In the genomic region with DNA sequence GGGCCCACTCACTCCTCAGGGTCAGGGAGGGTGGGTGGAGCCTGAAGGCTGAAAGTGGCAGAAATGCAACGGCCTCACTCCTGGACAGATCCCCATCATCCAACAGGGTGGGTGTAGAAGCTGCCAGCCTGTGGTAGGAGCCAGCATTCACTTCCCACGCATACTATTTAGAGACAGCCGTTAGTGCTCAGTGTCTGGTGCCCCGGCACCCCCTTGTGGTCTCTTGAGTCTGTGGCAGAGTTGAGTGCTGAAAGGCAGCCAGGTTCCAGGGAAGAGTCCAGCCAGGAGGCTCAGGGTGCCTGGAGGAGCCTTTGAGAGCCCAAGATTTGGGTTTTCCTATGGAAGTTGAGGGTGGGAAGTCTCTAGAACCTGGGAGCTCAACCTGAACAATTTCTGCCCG, we compare ENCODE assay signal across 8 cellular contexts. TPM values are rescaled to one million over a fixed set of nuclear protein-coding genes. Genes with fewer than 3 reads are reported as not detected.
DNase-seq lines count a peak whose midpoint lies in the region; ATAC-seq, FAIRE-seq and TF ChIP-seq lines count a peak whose summit lies in the region.

No MANE protein-coding gene starts in this region.

- H3K27ac ChIP-seq in AG04450 (ENCODE audit: low read depth, low read length) (no peak overlapping the region), neural progenitor cell (no peak overlapping the region)

- DNase-seq in AG04450 (ENCODE audit: low read depth, low spot score) (peak; percentile 55), GM12891 (ENCODE audit: insufficient read length, low spot score) (no peak), NCI-H2196 (lab: John Stamatoyannopoulos, UW; ENCODE audit: unreplicated experiment) (peak; percentile 42), fibroblast of pulmonary artery (ENCODE audit: low read depth) (peak; percentile 90), neural progenitor cell (ENCODE audit: low spot score) (peak; percentile 89)
- DNase-seq in activated CD4-positive, alpha-beta T cell treated with anti-CD3 and anti-CD28 coated beads, Interleukin-2, amount 50 U/mL, for 1 hour: peak; percentile 21

- FAIRE-seq in GM12891 (lab: Jason Lieb, UNC): peak; percentile 56

- no peaks in the 10 kb centered on the region; the same call in 1 of the 2 replicates for H3K9me3 ChIP-seq in AG04450 (ENCODE audit: control insufficient read depth, insufficient read depth, low read length)
- no peaks in the 10 kb centered on the region for H3K9me3 ChIP-seq in neural progenitor cell (ENCODE audit: low read depth)

- no peak overlapping the region for H2AFZ ChIP-seq in neural progenitor cell (replicated peaks)

- no peak for TF ChIP-seq POLR2A in GM12891 (IDR thresholded peaks at IDR 0.05; ENCODE audit: low read depth, low read length)

- H3K4me3 ChIP-seq in AG04450 (ENCODE audit: low read depth, low read length): no peak overlapping the region
- no peak overlapping the region for H3K4me3 ChIP-seq in fibroblast of pulmonary artery (replicated peaks; ENCODE audit: low read depth, low read length)
- no peak overlapping the region for H3K4me3 ChIP-seq in neural progenitor cell

- H3K9me3 Mint-ChIP-seq in neural progenitor cell: no peaks in the 10 kb centered on the region

- CTCF ChIA-PET in AG04450 (lab: Charles Lee): interaction anchor here (0.8 to 9.3 kb wide), 11 partner anchors 14 to 75 kb away, joined by 3 to 324 read pairs (median 5); no protein-coding TSS in a partner anchor

- peaks cover 6% of the 10 kb centered on the region for H3F3A ChIP-seq in neural progenitor cell (ENCODE audit: low read depth)

- H3K4me2 ChIP-seq in neural progenitor cell: no peak overlapping the region

- no peak overlapping the region for H3K4me3 Mint-ChIP-seq in neural progenitor cell

- H3K27me3 ChIP-seq in AG04450 (ENCODE audit: control insufficient read depth, insufficient read depth, low read length) (peaks cover 22% of the 10 kb centered on the region), neural progenitor cell (peaks cover 16% of the 10 kb centered on the region)

- peak; percentile 93 for TF ChIP-seq CTCF in AG04450 (IDR thresholded peaks at IDR 0.05; ENCODE audit: low read depth, low read length)
- peak; percentile 97 for TF ChIP-seq CTCF in fibroblast of pulmonary artery (IDR thresholded peaks at IDR 0.05; ENCODE audit: low read length, missing control alignments)
- peak; percentile 85 for TF ChIP-seq CTCF in neural progenitor cell (IDR thresholded peaks at IDR 0.05)

- no peak overlapping the region for H3K27ac Mint-ChIP-seq in neural progenitor cell

- H3K9ac ChIP-seq in neural progenitor cell: no peak overlapping the region

- POLR2A ChIA-PET in AG04450 (lab: Yijun Ruan, JAX): interaction anchor here (1.3 to 3.6 kb wide), 2 partner anchors 66 to 68 kb away, joined by 3 to 12 read pairs; no protein-coding TSS in a partner anchor

- H3K79me2 ChIP-seq in neural progenitor cell (ENCODE audit: low read depth): no peaks in the 10 kb centered on the region

- ATAC-seq in HG02763 (IDR thresholded peaks at IDR 0.05; ENCODE audit: unreplicated experiment) (no peak), HG03457 (IDR thresholded peaks at IDR 0.05; ENCODE audit: unreplicated experiment) (no peak)

- H3K27me3 Mint-ChIP-seq in neural progenitor cell (ENCODE audit: insufficient read depth, low read depth): peaks cover 4% of the 10 kb centered on the region

- no peaks in the 10 kb centered on the region for H3K36me3 ChIP-seq in neural progenitor cell

- no peaks in the 10 kb centered on the region for H4K20me1 ChIP-seq in neural progenitor cell (ENCODE audit: low read depth)

- H3K4me1 ChIP-seq in neural progenitor cell: peaks cover 6% of the 10 kb centered on the region

- peaks cover under 1% of the 10 kb centered on the region for H3K36me3 Mint-ChIP-seq in neural progenitor cell

- H3K4me1 Mint-ChIP-seq in neural progenitor cell: peaks cover 9% of the 10 kb centered on the region

TF ChIP-seq in GM12891, 5 proteins besides CTCF, POLR2A, EP300 and RAD21:
- TF ChIP-seq POLR2AphosphoS5 (IDR thresholded peaks at IDR 0.05; ENCODE audit: low read depth, low read length): no peak
- no peak for TF ChIP-seq POU2F2 (IDR thresholded peaks at IDR 0.05; ENCODE audit: low read depth, low read length)
- TF ChIP-seq PAX5 (IDR thresholded peaks at IDR 0.05; ENCODE audit: insufficient read depth, low read length, severe bottlenecking): no peak
- TF ChIP-seq SPI1 (IDR thresholded peaks at IDR 0.05; ENCODE audit: low read depth, low read length): no peak
- TF ChIP-seq TAF1 (IDR thresholded peaks at IDR 0.05; ENCODE audit: low read depth, low read length): no peak

RNA-seq across cellular contexts. Expression of gene GNAT1, which starts 2.1 kb away (rescaled TPM):
- polyA plus RNA-seq in AG04450 (2011; rRNA removed): not detected in 2 replicates
- not detected in 2 replicates for polyA minus RNA-seq in AG04450 (2011; rRNA and poly(A)+ RNA removed)
- polyA plus RNA-seq in GM12891 (2012; ENCODE audit: low read depth, missing spikeins): not detected
- 0.03 TPM in 1 of 2 replicates, not detected in the other for total RNA-seq in neural progenitor cell (ENCODE audit: low replicate concordance)

RNA-seq across cellular contexts. Expression of gene SLC38A3, which starts 15.8 kb away (rescaled TPM):
- 0.06 and 0.11 TPM in 2 replicates for polyA plus RNA-seq in AG04450 (2011; rRNA removed)
- not detected in 2 replicates for polyA minus RNA-seq in AG04450 (2011; rRNA and poly(A)+ RNA removed)
- polyA plus RNA-seq in GM12891 (2012; ENCODE audit: low read depth, missing spikeins): not detected
- total RNA-seq in neural progenitor cell (ENCODE audit: low replicate concordance): 0.17 and 0.77 TPM in 2 replicates

RNA-seq across cellular contexts. Expression of gene SEMA3F, which starts 34.1 kb away (rescaled TPM):
- polyA plus RNA-seq in AG04450 (2011; rRNA removed): 14.7 and 17.1 TPM in 2 replicates
- polyA minus RNA-seq in AG04450 (2011; rRNA and poly(A)+ RNA removed): 21.5 and 27.8 TPM in 2 replicates
- polyA plus RNA-seq in GM12891 (2012; ENCODE audit: low read depth, missing spikeins): 0.19 TPM
- total RNA-seq in neural progenitor cell (ENCODE audit: low replicate concordance): 14.5 and 42.5 TPM in 2 replicates

RNA-seq across cellular contexts. Expression of gene GNAI2, which starts 46.7 kb away (rescaled TPM):
- polyA plus RNA-seq in AG04450 (2011; rRNA removed): 603 and 661 TPM in 2 replicates
- polyA minus RNA-seq in AG04450 (2011; rRNA and poly(A)+ RNA removed): 528 and 617 TPM in 2 replicates
- 177 TPM for polyA plus RNA-seq in GM12891 (2012; ENCODE audit: low read depth, missing spikeins)
- total RNA-seq in neural progenitor cell (ENCODE audit: low replicate concordance): 249 and 321 TPM in 2 replicates
